Comparison of ENCODE assay signal across 33 cellular contexts in the genomic region with DNA sequence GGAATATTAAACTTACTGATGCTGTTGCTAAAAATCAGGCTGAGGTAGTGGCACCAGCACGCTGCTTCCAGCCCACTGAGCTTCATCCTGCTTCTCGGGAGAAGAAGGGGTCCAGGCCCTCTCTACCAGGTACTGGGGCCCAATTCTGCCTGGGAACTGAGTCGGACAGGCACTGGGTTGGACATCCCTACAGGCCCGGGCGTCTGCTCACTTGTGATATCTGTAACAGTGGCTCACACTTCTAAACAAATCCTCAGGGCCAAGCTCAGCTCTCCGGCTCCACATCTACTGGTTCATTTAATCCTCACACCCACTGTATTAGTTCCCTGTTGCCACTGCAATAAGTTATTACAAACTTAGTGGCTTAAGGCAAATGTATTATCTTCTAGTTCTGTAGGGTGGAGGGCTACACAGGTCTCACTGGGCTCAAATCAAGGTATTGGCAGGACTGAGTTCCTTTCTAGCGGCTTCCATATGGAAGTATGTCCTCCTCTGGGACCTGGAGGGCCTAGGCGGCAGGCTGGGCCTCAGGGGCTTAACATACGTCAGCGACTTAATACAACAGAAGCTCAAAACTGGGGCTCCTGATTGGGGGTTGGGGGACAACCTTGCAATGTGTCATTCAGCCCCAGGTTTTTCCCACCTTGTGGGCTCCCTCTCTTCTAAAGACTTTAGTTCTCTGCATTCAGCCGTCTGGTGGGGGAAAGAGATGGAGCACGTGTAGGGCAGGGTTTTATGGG. TPM values are rescaled to one million over a fixed set of nuclear protein-coding genes. Genes with fewer than 3 reads are reported as not detected.
"Had no signal": no experiment of that assay in that cellular context is flagged by ENCODE, and none has a peak within 500 bp of the region (broad histone marks: within the 10 kb centered on the region; RNA-seq: fewer than 3 reads in every experiment).

No MANE protein-coding gene starts in this region.

- H3K9me3 ChIP-seq: adrenal gland, heart left ventricle, neutrophil, ovary, right lobe of liver, thyroid gland had no signal

- H3K36me3 Mint-ChIP-seq: immature natural killer cell had no signal

- DNase-seq: activated CD4-positive, alpha-beta T cell treated with anti-CD3 and anti-CD28 coated beads for 4 hours; activated CD4-positive, alpha-beta T cell treated with anti-CD3 and anti-CD28 coated beads, Interleukin-2, amount 50 U/mL, for 4 hours; activated effector memory CD4-positive, alpha-beta T cell treated with anti-CD3 and anti-CD28 coated beads, Interleukin-2, amount 50 U/mL, for 16 hours; activated naive CD4-positive, alpha-beta T cell treated with anti-CD3 and anti-CD28 coated beads for 36 hours; activated naive CD8-positive, alpha-beta T cell treated with anti-CD3 and anti-CD28 coated beads for 36 hours; activated T-cell treated with anti-CD3 and anti-CD28 coated beads for 4 hours; adrenal gland; brain microvascular endothelial cell; dorsolateral prefrontal cortex; foreskin fibroblast; heart left ventricle; hypothalamus; immature natural killer cell; kidney glomerular epithelial cell; mesendoderm; ovary; right lobe of liver; stimulated activated CD4-positive, alpha-beta T cell treated with anti-CD3 and anti-CD28 coated beads, Interleukin-4, amount 100 ng/mL, for 1 hour; stimulated activated naive CD8-positive, alpha-beta T cell treated with anti-CD3 and anti-CD28 coated beads, Interleukin-15, Interleukin-2, amounts not matched to agents 100 U/mL and 50 U/mL, for 24 hours; T-helper 1 cell; thyroid gland had no signal

- H3K4me3 ChIP-seq: adrenal gland, coronary artery, dorsolateral prefrontal cortex, heart left ventricle, lung, ovary, right lobe of liver, thyroid gland had no signal

- H3K4me3 Mint-ChIP-seq: activated naive CD8-positive, alpha-beta T cell treated with anti-CD3 and anti-CD28 coated beads for 36 hours had no signal

- FAIRE-seq: astrocyte, endothelial cell of umbilical vein had no signal

- ATAC-seq: heart left ventricle; left lobe of liver; right lobe of liver; stimulated activated naive CD8-positive, alpha-beta T cell treated with anti-CD3 and anti-CD28 coated beads, Interleukin-15, Interleukin-2, amounts not matched to agents 100 U/mL and 50 U/mL, for 24 hours had no signal

- H3K36me3 ChIP-seq: adrenal gland, brain microvascular endothelial cell, heart left ventricle, neutrophil, ovary, right lobe of liver, thyroid gland had no signal

- H3K9me3 Mint-ChIP-seq: activated naive CD4-positive, alpha-beta T cell treated with anti-CD3 and anti-CD28 coated beads for 36 hours; activated naive CD8-positive, alpha-beta T cell treated with anti-CD3 and anti-CD28 coated beads for 36 hours; activated T-helper 1 cell treated with anti-CD3 and anti-CD28 coated beads, Interleukin-12 subunit alpha, Interleukin-12 subunit beta, Interleukin-2, Interleukin-4 antibody, amounts not matched to agents 30 ng/mL and 10 ng/mL and 1 ng/mL, durations not matched to agents 14 hours and 24 hours and 36 hours; immature natural killer cell; nephron had no signal

- H3K27ac Mint-ChIP-seq: activated naive CD4-positive, alpha-beta T cell treated with anti-CD3 and anti-CD28 coated beads for 36 hours; activated naive CD8-positive, alpha-beta T cell treated with anti-CD3 and anti-CD28 coated beads for 36 hours; immature natural killer cell; nephron; progenitor cell of endocrine pancreas had no signal

- H3K27me3 ChIP-seq: adrenal gland, ovary, right lobe of liver, thyroid gland had no signal

- H3K27ac ChIP-seq: adrenal gland, brain microvascular endothelial cell, dorsolateral prefrontal cortex, neutrophil, ovary, right lobe of liver, thyroid gland had no signal

RNA-seq across cellular contexts. Expression of a gene that starts 1.6 kb away (rescaled TPM):
- total RNA-seq: endothelial cell of umbilical vein had no signal
- polyA plus RNA-seq: immature natural killer cell had no signal

RNA-seq across cellular contexts. Expression of a gene that starts 28.9 kb away (rescaled TPM):
- total RNA-seq: activated naive CD4-positive, alpha-beta T cell treated with anti-CD3 and anti-CD28 coated beads for 36 hours; activated naive CD8-positive, alpha-beta T cell treated with anti-CD3 and anti-CD28 coated beads for 36 hours; activated T-helper 1 cell treated with anti-CD3 and anti-CD28 coated beads, Interleukin-12 subunit alpha, Interleukin-12 subunit beta, Interleukin-2, Interleukin-4 antibody, amounts not matched to agents 30 ng/mL and 10 ng/mL and 1 ng/mL, durations not matched to agents 14 hours and 24 hours and 36 hours; astrocyte; cerebellum; endothelial cell of umbilical vein; mononuclear cell; progenitor cell of endocrine pancreas; skeletal muscle tissue had no signal
- polyA plus RNA-seq: immature natural killer cell had no signal
